11 cellular contexts compared by ENCODE assay signal in the genomic region with DNA sequence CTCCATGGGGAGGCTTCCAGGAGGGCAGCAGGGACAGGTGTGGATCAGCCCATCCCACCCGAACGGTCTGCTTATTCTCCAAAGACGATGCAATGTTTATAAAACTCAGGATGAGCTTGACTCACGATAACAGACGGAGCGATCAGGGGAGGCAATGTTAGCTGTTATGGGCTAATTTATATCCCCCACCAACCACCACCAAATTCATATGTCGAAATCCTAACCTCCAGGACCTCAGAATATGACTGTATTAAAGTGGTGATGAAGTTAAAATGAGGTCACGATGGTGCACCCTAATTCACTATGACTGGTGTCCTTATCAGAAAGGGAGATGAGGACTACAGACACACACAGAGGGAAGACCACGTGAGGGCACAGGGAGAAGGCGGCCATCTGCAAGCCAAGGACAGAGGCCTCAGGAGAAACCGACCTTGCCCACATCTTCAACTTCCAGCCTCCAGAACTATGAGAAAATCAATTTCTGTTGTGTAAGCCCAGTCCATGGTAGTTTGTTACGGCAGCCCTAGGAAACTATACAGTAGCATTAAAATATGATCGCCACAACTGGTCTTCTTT. TPM values are rescaled to one million over a fixed set of nuclear protein-coding genes. Genes with fewer than 3 reads are reported as not detected.
DNase-seq lines count a peak whose midpoint lies in the region; ATAC-seq, FAIRE-seq and TF ChIP-seq lines count a peak whose summit lies in the region.
"Had no signal": no experiment of that assay in that cellular context is flagged by ENCODE, and none has a peak within 500 bp of the region (broad histone marks: within the 10 kb centered on the region; RNA-seq: fewer than 3 reads in every experiment).

No MANE protein-coding gene starts in this region.

- H2AFZ ChIP-seq in K562 (ENCODE audit: low read depth, low read length), result peak overlapping the region; percentile 42

- TF ChIP-seq CTCF in K562 (IDR thresholded peaks at IDR 0.05 in 2 of 3, conservative IDR thresholded peaks at IDR 0.05 in 1 of 3; ENCODE audit: insufficient read depth in 2 of 3, low read depth in 1 of 3, low read length in 3 of 3) (no peak), lung (IDR thresholded peaks at IDR 0.05; ENCODE audit: control extremely low read depth, extremely low read depth) (no peak), tibial nerve (IDR thresholded peaks at IDR 0.05) (no peak)

- ATAC-seq in K562, result 0 out of 3 replicates have a peak, but pooled peaks have one; percentile 4
- ATAC-seq in lung (ENCODE audit: insufficient read depth, low FRiP score), result no peak
- ATAC-seq in HG02642 (IDR thresholded peaks at IDR 0.05; ENCODE audit: poor library complexity, unreplicated experiment), result no peak

- TF ChIP-seq RAD21 in K562 (CRISPR knock-in tag; conservative IDR thresholded peaks at IDR 0.05 in 1 of 2, IDR thresholded peaks at IDR 0.05 in 1 of 2), result no peak

- H3K4me2 ChIP-seq in K562 (ENCODE audit: insufficient read depth, low read length), result no peak overlapping the region

- no peak overlapping the region for H3K9ac ChIP-seq in K562 (ENCODE audit: insufficient read depth in 1 of 2, low read depth in 2 of 2, low read length in 2 of 2)

- POLR2A ChIA-PET in K562 (lab: Yijun Ruan, JAX), result interaction anchor here (1.0 to 3.9 kb wide), 3 partner anchors 7 to 42 kb away, joined by 3 to 17 read pairs (median 5); a partner anchor contains a TSS

- H3K4me1 Mint-ChIP-seq in activated naive CD4-positive, alpha-beta T cell treated with anti-CD3 and anti-CD28 coated beads, Interleukin-2, amount 10 ng/mL, durations not matched to agents 7 days and 5 days, result no peaks in the 10 kb centered on the region
- H3K4me1 Mint-ChIP-seq: activated CD4-positive, alpha-beta T cell treated with anti-CD3 and anti-CD28 coated beads, Interleukin-2, amount 10 ng/mL, durations not matched to agents 7 days and 5 days had no signal

- intact Hi-C loops in K562 (cut with micrococcal nuclease), result no loop called here

- WGBS in K562 (ENCODE audit: insufficient coverage, low coverage, missing lambda C conversion rate), result 70% methylated on average over 13 of the region's 13 CpGs
- 89 to 92% methylated on average over 13 of the region's 13 CpGs for WGBS in lung, 2 donors
- WGBS in tibial nerve, 2 donors, result 87 to 93% methylated on average over 13 of the region's 13 CpGs

- H3K36me3 ChIP-seq in K562 (ENCODE audit: control insufficient read depth, insufficient read depth, low read length) (no peaks in the 10 kb centered on the region), lung (ENCODE audit: control insufficient read depth in 2 of 2, insufficient read depth in 2 of 2, low read length in 2 of 2) (no peaks in the 10 kb centered on the region), tibial nerve (no peaks in the 10 kb centered on the region)

- no peak overlapping the region for H3K27ac Mint-ChIP-seq in activated naive CD4-positive, alpha-beta T cell treated with anti-CD3 and anti-CD28 coated beads, Interleukin-2, amount 10 ng/mL, durations not matched to agents 7 days and 5 days
- H3K27ac Mint-ChIP-seq: activated CD4-positive, alpha-beta T cell treated with anti-CD3 and anti-CD28 coated beads, Interleukin-2, amount 10 ng/mL, durations not matched to agents 7 days and 5 days had no signal

- H3K27me3 ChIP-seq in K562 (ENCODE audit: control insufficient read depth in 2 of 2, insufficient read depth in 2 of 2, low read length in 2 of 2) (no peaks in the 10 kb centered on the region), lung (ENCODE audit: control insufficient read depth, insufficient read depth) (no peaks in the 10 kb centered on the region), tibial nerve (no peaks in the 10 kb centered on the region)

- TF ChIP-seq EP300 in K562 (IDR thresholded peaks at IDR 0.05; ENCODE audit: low read length) (no peak), tibial nerve (IDR thresholded peaks at IDR 0.05) (no peak)

- peaks cover 24 to 42% of the 10 kb centered on the region in 2 experiments for H3K4me1 ChIP-seq in K562 (replicated peaks in 1 of 2; ENCODE audit: control insufficient read depth in 2 of 2, insufficient read depth in 2 of 2, low read length in 2 of 2)
- peaks cover 0 to 12% of the 10 kb centered on the region in 2 donors for H3K4me1 ChIP-seq in lung (ENCODE audit: control insufficient read depth in 2 of 2, insufficient read depth in 2 of 2, low read length in 2 of 2)
- peaks cover 0 to 24% (median 6%) of the 10 kb centered on the region in 4 donors for H3K4me1 ChIP-seq in tibial nerve

- H3K27ac ChIP-seq in K562 (ENCODE audit: extremely low read depth, low read depth, low read length) (no peak overlapping the region; the same call in 2 of the 3 replicates), lung (ENCODE audit: low read depth in 1 of 2, low read length in 1 of 2) (peak overlapping the region; percentile 47 to 80), tibial nerve (peak overlapping the region; percentile 80 to 88 (median 84))

- no peaks in the 10 kb centered on the region for H3K27me3 Mint-ChIP-seq in activated naive CD4-positive, alpha-beta T cell treated with anti-CD3 and anti-CD28 coated beads, Interleukin-2, amount 10 ng/mL, durations not matched to agents 7 days and 5 days
- H3K27me3 Mint-ChIP-seq: activated CD4-positive, alpha-beta T cell treated with anti-CD3 and anti-CD28 coated beads, Interleukin-2, amount 10 ng/mL, durations not matched to agents 7 days and 5 days had no signal

- no peaks in the 10 kb centered on the region for H3K9me3 ChIP-seq in K562 (replicated peaks; ENCODE audit: control insufficient read depth, insufficient read depth, low read depth, low read length)
- H3K9me3 ChIP-seq in lung (ENCODE audit: control insufficient read depth in 2 of 2, insufficient read depth in 1 of 2, low read length in 1 of 2), result no peaks in the 10 kb centered on the region
- no peaks in the 10 kb centered on the region for H3K9me3 ChIP-seq in tibial nerve

- H3K4me3 Mint-ChIP-seq in activated naive CD4-positive, alpha-beta T cell treated with anti-CD3 and anti-CD28 coated beads, Interleukin-2, amount 10 ng/mL, durations not matched to agents 7 days and 5 days, result no peak overlapping the region
- H3K4me3 Mint-ChIP-seq: activated CD4-positive, alpha-beta T cell treated with anti-CD3 and anti-CD28 coated beads, Interleukin-2, amount 10 ng/mL, durations not matched to agents 7 days and 5 days; nephron progenitor cell had no signal

- no peaks in the 10 kb centered on the region for H3K79me2 ChIP-seq in K562 (ENCODE audit: control insufficient read depth, insufficient read depth, low read length)

- H3K9me1 ChIP-seq in K562 (ENCODE audit: control insufficient read depth, insufficient read depth, low read length), result no peaks in the 10 kb centered on the region

- H3K9me3 Mint-ChIP-seq in activated naive CD4-positive, alpha-beta T cell treated with anti-CD3 and anti-CD28 coated beads, Interleukin-2, amount 10 ng/mL, durations not matched to agents 7 days and 5 days, result no peaks in the 10 kb centered on the region
- H3K9me3 Mint-ChIP-seq: activated CD4-positive, alpha-beta T cell treated with anti-CD3 and anti-CD28 coated beads, Interleukin-2, amount 10 ng/mL, durations not matched to agents 7 days and 5 days; nephron progenitor cell had no signal

- TF ChIP-seq POLR2A in K562 (conservative IDR thresholded peaks at IDR 0.05), result no peak
- TF ChIP-seq POLR2A in tibial nerve (IDR thresholded peaks at IDR 0.05), result no peak

- H3K4me3 ChIP-seq in K562 (no peak overlapping the region), lung (no peak overlapping the region), tibial nerve (no peak overlapping the region)

- FAIRE-seq in K562 (lab: Jason Lieb, UNC), result no peak

- H4K20me1 ChIP-seq in K562 (replicated peaks; ENCODE audit: control insufficient read depth, insufficient read depth, low read length), result no peaks in the 10 kb centered on the region

- CTCF ChIA-PET in K562 (lab: Yijun Ruan, JAX; ENCODE audit: low intra/inter-chr PET ratio), result no interaction called here
- CTCF ChIA-PET in activated naive CD4-positive, alpha-beta T cell treated with anti-CD3 and anti-CD28 coated beads, Interleukin-2, amount 10 ng/mL, durations not matched to agents 7 days and 5 days (lab: Charles Lee), result no interaction called here

- in situ Hi-C loops in K562 (cut with MboI), result no loop called here

- BruUV-seq in K562 (replicated peaks; lab: Mats Ljungman, UMichigan), result no TSS peak

- DNase-seq in SIG-M5 treated with dmso at 0.1 percent for 504 hours (lab: John Stamatoyannopoulos, UW; ENCODE audit: unreplicated experiment), result peak; percentile 18
- no peak for DNase-seq in SIG-M5 (lab: John Stamatoyannopoulos, UW)
- DNase-seq in K562 (ENCODE audit: extremely low read depth in 1 of 4, low spot score in 3 of 4), result peak in 1 of 4 experiments; percentile 33
- DNase-seq in lung (ENCODE audit: low spot score), result no peak
- DNase-seq in tibial nerve (ENCODE audit: low spot score in 2 of 2), result no peak
- no peak for DNase-seq in NCI-H1694 treated with DMSO at 0.1 percent for 48 hours (lab: John Stamatoyannopoulos, UW)
- no peak for DNase-seq in activated naive CD4-positive, alpha-beta T cell treated with anti-CD3 and anti-CD28 coated beads, Interleukin-2, amount 10 ng/mL, durations not matched to agents 7 days and 5 days
- DNase-seq: activated CD4-positive, alpha-beta T cell treated with anti-CD3 and anti-CD28 coated beads, Interleukin-2, amount 10 ng/mL, durations not matched to agents 7 days and 5 days had no signal

- no peaks in the 10 kb centered on the region for H3K36me3 Mint-ChIP-seq in activated naive CD4-positive, alpha-beta T cell treated with anti-CD3 and anti-CD28 coated beads, Interleukin-2, amount 10 ng/mL, durations not matched to agents 7 days and 5 days

TF ChIP-seq in K562, 482 proteins besides CTCF, POLR2A, EP300 and RAD21 (continues in another document):
- TF ChIP-seq ZNF79 (CRISPR knock-in tag; IDR thresholded peaks at IDR 0.05; ENCODE audit: low read depth), result no peak

RNA-seq across cellular contexts. Expression of a gene that starts 7.0 kb away (rescaled TPM):
- total RNA-seq in K562 (2011; cell fraction: chromatin; rRNA removed; ENCODE audit: low replicate concordance), result 13.8 and 18.6 TPM in 2 replicates
- 13.8 and 20.4 TPM in 2 replicates for total RNA-seq in K562 (2011; cell fraction: nucleolus; rRNA removed)
- 13.9 and 19.7 TPM in 2 replicates for total RNA-seq in K562 (2011; cell fraction: nucleoplasm; rRNA removed)
- total RNA-seq in K562 (2014; rRNA removed), result 7.4 and 9.6 TPM in 2 replicates
- 13.3 and 13.9 TPM in 2 replicates for total RNA-seq in K562 (2014; rRNA removed; fragmentation: Illumina TruSeq; extraction: Trizol)
- 13.5 and 13.8 TPM in 2 replicates for total RNA-seq in K562 (2015; rRNA removed; fragmentation: Illumina TruSeq; extraction: Trizol)
- total RNA-seq in K562 (2021), result 11.7 and 12.3 TPM in 2 replicates
- polyA plus RNA-seq in K562 (2011; rRNA removed), result 8.7 and 10.0 TPM in 2 replicates
- polyA plus RNA-seq in K562 (2011; cell fraction: cytosol; rRNA removed), result 7.1 and 9.6 TPM in 2 replicates
- polyA plus RNA-seq in K562 (2011; cell fraction: nucleus; rRNA removed), result 16.3 and 17.9 TPM in 2 replicates
- polyA plus RNA-seq in K562 (2012), result 19.8 and 27.5 TPM in 2 replicates
- polyA plus RNA-seq in K562 (2014; fragmentation: Illumina TruSeq; extraction: Trizol), result 21.7 and 24.0 TPM in 2 replicates
- 10 to 100 TPM; 13.6 to 18.3 TPM for polyA plus RNA-seq in K562 (2014; fragmentation: Nextera tagmentation; extraction: Ambion mirVana)
- polyA plus RNA-seq in K562 (2014; rRNA removed), result 12.9 and 16.4 TPM in 2 replicates
- polyA minus RNA-seq in K562 (2011; rRNA and poly(A)+ RNA removed), result 7.4 and 9.3 TPM in 2 replicates
- polyA minus RNA-seq in K562 (2011; cell fraction: cytosol; rRNA and poly(A)+ RNA removed), result 3.6 and 6.5 TPM in 2 replicates
- 6.1 and 7.9 TPM in 2 replicates for polyA minus RNA-seq in K562 (2011; cell fraction: nucleus; rRNA and poly(A)+ RNA removed)
- total RNA-seq in lung, result 1 to 10 TPM; 7.3 to 8.0 TPM
- 1 to 10 TPM; 3.9 to 4.0 TPM for polyA plus RNA-seq in lung
- not detected for total RNA-seq in tibial nerve
- total RNA-seq: OCI-LY7 had no signal

Comparison
In these comparisons a context has a peak if more than half of its experiments do, and no peak if none do; other contexts are left out.
1. RNA of a gene that starts 7.0 kb away (total RNA-seq): 7.4 to 20.4 TPM in K562 and 7.3 to 8.0 TPM in lung; not detected in tibial nerve; every median in the first group is over 4 times any median in the second.